ENCODE assay signal across 19 cellular contexts in the genomic region with DNA sequence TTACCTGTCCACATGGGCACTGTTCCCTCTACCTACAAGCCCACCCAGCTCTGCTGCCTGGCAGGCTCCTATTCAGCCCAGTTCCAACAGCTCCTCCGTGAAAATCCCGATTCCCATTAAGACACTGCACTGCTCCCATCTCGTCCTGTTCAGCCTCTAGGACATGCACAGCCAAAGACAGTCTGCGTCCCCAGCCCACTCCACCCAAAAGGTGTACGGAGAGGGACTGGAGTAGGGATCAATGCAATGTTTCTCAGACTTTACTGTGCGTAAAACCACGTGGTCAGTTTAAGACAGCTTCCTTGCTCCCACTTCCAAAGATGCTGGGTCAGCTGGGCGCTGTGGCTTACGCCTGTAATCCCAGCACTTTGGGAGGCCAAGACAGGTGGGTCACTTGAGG. TPM values are rescaled to one million over a fixed set of nuclear protein-coding genes. Genes with fewer than 3 reads are reported as not detected.
A peak's percentile ranks its signal among the peaks of the same experiment; 100 is the strongest.
DNase-seq lines count a peak whose midpoint lies in the region; ATAC-seq, FAIRE-seq and TF ChIP-seq lines count a peak whose summit lies in the region.
"Had no signal": no experiment of that assay in that cellular context is flagged by ENCODE, and none has a peak within 500 bp of the region (broad histone marks: within the 10 kb centered on the region; RNA-seq: fewer than 3 reads in every experiment).

No MANE protein-coding gene starts in this region.

- peak overlapping the region; percentile 78 for H3K4me2 ChIP-seq in GM23338
- H3K4me2 ChIP-seq in astrocyte (ENCODE audit: low read length), result no peak overlapping the region
- H3K4me2 ChIP-seq in keratinocyte (ENCODE audit: control insufficient read depth, extremely low read depth, insufficient read depth, low read depth, low read length), result peak overlapping the region; percentile 47

- H3K9me3 Mint-ChIP-seq in GM23338 (no peaks in the 10 kb centered on the region), astrocyte (ENCODE audit: unreplicated experiment) (no peaks in the 10 kb centered on the region)
- H3K9me3 Mint-ChIP-seq in stimulated activated memory B cell treated with anti-CD40 and anti-IgM and Interleukin-4, amounts not matched to agents 10 μg/mL and 1 μg/mL and 100 μg/mL, for 72 hours, result peaks cover 5% of the 10 kb centered on the region

- H3K9me2 ChIP-seq in GM23338 (ENCODE audit: insufficient read depth), result no peaks in the 10 kb centered on the region

- H3K27me3 Mint-ChIP-seq in GM23338 (ENCODE audit: insufficient read depth, low read depth, poor library complexity) (peaks cover 18% of the 10 kb centered on the region), astrocyte (ENCODE audit: low read depth, unreplicated experiment) (no peaks in the 10 kb centered on the region)
- no peaks in the 10 kb centered on the region for H3K27me3 Mint-ChIP-seq in stimulated activated memory B cell treated with anti-CD40 and anti-IgM and Interleukin-4, amounts not matched to agents 10 μg/mL and 1 μg/mL and 100 μg/mL, for 72 hours

- H3K36me3 ChIP-seq in GM23338 (ENCODE audit: insufficient read depth) (no peaks in the 10 kb centered on the region; the same call in 1 of the 2 replicates), astrocyte (ENCODE audit: insufficient read depth, low read length) (no peaks in the 10 kb centered on the region), keratinocyte (ENCODE audit: control insufficient read depth in 2 of 2, extremely low read depth in 1 of 2, insufficient read depth in 2 of 2, low read length in 2 of 2) (peaks cover 0 to 4% of the 10 kb centered on the region in 2 experiments), stomach smooth muscle (ENCODE audit: control insufficient read depth in 2 of 2, insufficient read depth in 2 of 2, low read length in 2 of 2) (no peaks in the 10 kb centered on the region)
- H3K36me3 ChIP-seq: MG63 had no signal

- H3K79me2 ChIP-seq in GM23338 (replicated peaks; ENCODE audit: insufficient read depth), result peaks cover 89% of the 10 kb centered on the region
- no peaks in the 10 kb centered on the region for H3K79me2 ChIP-seq in astrocyte (ENCODE audit: insufficient read depth, low read length)
- H3K79me2 ChIP-seq in keratinocyte (ENCODE audit: control insufficient read depth, insufficient read depth, low read length), result peaks cover 45% of the 10 kb centered on the region

- H3K27me3 ChIP-seq in GM23338 (ENCODE audit: insufficient read depth) (no peaks in the 10 kb centered on the region), astrocyte (ENCODE audit: insufficient read depth, low read length) (no peaks in the 10 kb centered on the region), keratinocyte (ENCODE audit: control insufficient read depth, extremely low read depth, insufficient read depth, low read length) (no peaks in the 10 kb centered on the region), stomach smooth muscle (ENCODE audit: control insufficient read depth in 1 of 2, insufficient read depth in 2 of 2, low read length in 2 of 2) (no peaks in the 10 kb centered on the region)
- H3K27me3 ChIP-seq: MG63 had no signal

- H3K4me3 ChIP-seq in GM23338, result no peak overlapping the region
- no peak overlapping the region for H3K4me3 ChIP-seq in astrocyte (ENCODE audit: insufficient read depth, low read depth, low read length)
- H3K4me3 ChIP-seq in keratinocyte (ENCODE audit: control insufficient read depth in 2 of 3, extremely low read depth in 1 of 3, insufficient read depth in 2 of 3, low read depth in 1 of 3, low read length in 3 of 3), result no peak overlapping the region
- no peak overlapping the region for H3K4me3 ChIP-seq in stomach smooth muscle (ENCODE audit: low read length in 2 of 2)
- H3K4me3 ChIP-seq: MG63 had no signal

- H3K36me3 Mint-ChIP-seq in GM23338 (ENCODE audit: low read depth), result peaks cover 39% of the 10 kb centered on the region
- H3K36me3 Mint-ChIP-seq in astrocyte (ENCODE audit: low read depth, unreplicated experiment), result peaks cover under 1% of the 10 kb centered on the region
- no peaks in the 10 kb centered on the region for H3K36me3 Mint-ChIP-seq in stimulated activated memory B cell treated with anti-CD40 and anti-IgM and Interleukin-4, amounts not matched to agents 10 μg/mL and 1 μg/mL and 100 μg/mL, for 72 hours

- no peak for ATAC-seq in GM23338
- no peak for ATAC-seq in stimulated activated memory B cell treated with anti-CD40 and anti-IgM and Interleukin-4, amounts not matched to agents 10 μg/mL and 1 μg/mL and 100 μg/mL, for 72 hours
- no peak for ATAC-seq in GM21390 (IDR thresholded peaks at IDR 0.05; ENCODE audit: unreplicated experiment)

- H2AFZ ChIP-seq in GM23338 (no peak overlapping the region), astrocyte (ENCODE audit: low read depth, low read length) (no peak overlapping the region), keratinocyte (ENCODE audit: control insufficient read depth, low read length) (no peak overlapping the region)

- peaks cover 24% of the 10 kb centered on the region for H3F3A ChIP-seq in GM23338 (replicated peaks; ENCODE audit: low read depth)

- H3K9ac ChIP-seq in astrocyte (ENCODE audit: low read length), result no peak overlapping the region
- H3K9ac ChIP-seq in keratinocyte (ENCODE audit: control insufficient read depth, extremely low read depth, insufficient read depth, low read length), result no peak overlapping the region
- no peak overlapping the region for H3K9ac ChIP-seq in stomach smooth muscle (ENCODE audit: low read length in 2 of 2)

- H3K4me3 Mint-ChIP-seq in GM23338 (peak overlapping the region; percentile 53), astrocyte (ENCODE audit: unreplicated experiment) (no peak overlapping the region)
- H3K4me3 Mint-ChIP-seq in stimulated activated memory B cell treated with anti-CD40 and anti-IgM and Interleukin-4, amounts not matched to agents 10 μg/mL and 1 μg/mL and 100 μg/mL, for 72 hours, result no peak overlapping the region

- H3K4me1 ChIP-seq in GM23338 (ENCODE audit: insufficient read depth) (peaks cover 80% of the 10 kb centered on the region), astrocyte (ENCODE audit: insufficient read depth, low read length) (no peaks in the 10 kb centered on the region), keratinocyte (ENCODE audit: control insufficient read depth, extremely low read depth, insufficient read depth, low read length) (peaks cover 69% of the 10 kb centered on the region), stomach smooth muscle (ENCODE audit: control insufficient read depth, insufficient read depth, low read length) (peaks cover 49% of the 10 kb centered on the region)

- H4K20me1 ChIP-seq in GM23338 (replicated peaks; ENCODE audit: insufficient read depth), result peaks cover 62% of the 10 kb centered on the region
- no peaks in the 10 kb centered on the region for H4K20me1 ChIP-seq in astrocyte (ENCODE audit: insufficient read depth, low read length)
- H4K20me1 ChIP-seq in keratinocyte (ENCODE audit: control insufficient read depth, extremely low read depth, insufficient read depth, low read length), result no peaks in the 10 kb centered on the region

- dilution Hi-C loops in keratinocyte (cut with MboI; ENCODE audit: extremely low pct_ligation_motif_present, low sequenced_read_pairs), result no loop called here

- FAIRE-seq in astrocyte (lab: Jason Lieb, UNC) (no peak), keratinocyte (lab: Jason Lieb, UNC) (no peak)
- FAIRE-seq: GM12891, H54, RCC 7860 had no signal

- H3K27ac ChIP-seq in GM23338 (ENCODE audit: low read depth) (peak overlapping the region; percentile 98), astrocyte (ENCODE audit: low read depth, low read length) (no peak overlapping the region), keratinocyte (ENCODE audit: control insufficient read depth, insufficient read depth, low read length) (no peak overlapping the region), stomach smooth muscle (ENCODE audit: low read length) (peak overlapping the region; percentile 70)

- H3K27ac Mint-ChIP-seq in GM23338, result peak overlapping the region; percentile 96; the same call in 1 of the 2 replicates
- H3K27ac Mint-ChIP-seq in astrocyte (ENCODE audit: unreplicated experiment), result peak overlapping the region; percentile 35
- no peak overlapping the region for H3K27ac Mint-ChIP-seq in stimulated activated memory B cell treated with anti-CD40 and anti-IgM and Interleukin-4, amounts not matched to agents 10 μg/mL and 1 μg/mL and 100 μg/mL, for 72 hours

- no peaks in the 10 kb centered on the region for H3K9me3 ChIP-seq in astrocyte (ENCODE audit: insufficient read depth, low read depth, low read length)
- no peaks in the 10 kb centered on the region for H3K9me3 ChIP-seq in keratinocyte (ENCODE audit: control insufficient read depth, low read depth, low read length)
- no peaks in the 10 kb centered on the region for H3K9me3 ChIP-seq in stomach smooth muscle (ENCODE audit: control insufficient read depth in 2 of 2, low read length in 2 of 2)
- H3K9me3 ChIP-seq: MG63 had no signal

- DNase-seq in GM23338 (ENCODE audit: low spot score), result no peak
- DNase-seq in astrocyte (ENCODE audit: low read depth), result no peak
- no peak for DNase-seq in keratinocyte (ENCODE audit: low read depth, low spot score)
- no peak for DNase-seq in EL
- no peak for DNase-seq in UCSD-AML1 (lab: John Stamatoyannopoulos, UW; ENCODE audit: unreplicated experiment)
- DNase-seq: C1 segment of cervical spinal cord, DMS 273 treated with DMSO at 0.1 percent for 48 hours, GF-D8, MG63, NCI-H1092, NCI-H2107, NCI-H226, Right ventricle myocardium superior had no signal

- H3K4me1 Mint-ChIP-seq in GM23338 (peaks cover 87% of the 10 kb centered on the region), astrocyte (ENCODE audit: low read depth, unreplicated experiment) (peaks cover 36% of the 10 kb centered on the region)
- H3K4me1 Mint-ChIP-seq in stimulated activated memory B cell treated with anti-CD40 and anti-IgM and Interleukin-4, amounts not matched to agents 10 μg/mL and 1 μg/mL and 100 μg/mL, for 72 hours, result no peaks in the 10 kb centered on the region

- TF ChIP-seq CTCF in GM23338 (conservative IDR thresholded peaks at IDR 0.05; ENCODE audit: low read depth in 2 of 2) (no peak), astrocyte (IDR thresholded peaks at IDR 0.05; ENCODE audit: insufficient read depth, low read depth, low read length) (no peak), keratinocyte (optimal IDR thresholded peaks at IDR 0.05 in 1 of 3, IDR thresholded peaks at IDR 0.05 in 1 of 3, conservative IDR thresholded peaks at IDR 0.05 in 1 of 3; ENCODE audit: extremely low read depth in 1 of 3, insufficient read depth in 2 of 3, low read length in 3 of 3) (no peak)

- peaks cover 6% of the 10 kb centered on the region for H3K9me1 ChIP-seq in keratinocyte (ENCODE audit: control insufficient read depth, extremely low read depth, insufficient read depth, low read length)

RNA-seq across cellular contexts. Expression of gene FGFR2, which starts 19.9 kb away (rescaled TPM):
- total RNA-seq in GM23338 (2014; rRNA removed; shearing (Covaris generic)), result 82.5 and 106 TPM in 2 replicates
- polyA plus RNA-seq in GM23338 (2016; fragmentation: Nextera tagmentation; extraction: Ambion mirVana), result 31.1 and 32.3 TPM in 2 replicates
- 10.6 and 11.8 TPM in 2 replicates for total RNA-seq in astrocyte
- 12.8 to 23.9 TPM (median 20.6 TPM) in 3 replicates for polyA plus RNA-seq in keratinocyte
- 6.3 TPM for polyA plus RNA-seq in keratinocyte (2011; ENCODE audit: low read depth)
- polyA plus RNA-seq in keratinocyte (2011; cell fraction: cytosol; rRNA removed), result 8.7 and 11.5 TPM in 2 replicates
- 32.6 and 34.4 TPM in 2 replicates for polyA plus RNA-seq in keratinocyte (2011; cell fraction: nucleus; rRNA removed)
- 9.7 and 18.6 TPM in 2 replicates for polyA plus RNA-seq in keratinocyte (2012; ENCODE audit: low replicate concordance)
- 23.8 to 54.9 TPM (median 29.1 TPM) in 3 replicates for polyA minus RNA-seq in keratinocyte
- polyA minus RNA-seq in keratinocyte (2011; cell fraction: cytosol; rRNA and poly(A)+ RNA removed), result 15.2 TPM
- polyA minus RNA-seq in keratinocyte (2011; cell fraction: nucleus; rRNA and poly(A)+ RNA removed), result 30.7 and 43.7 TPM in 2 replicates

Comparison
In these comparisons a context has a peak if more than half of its experiments do, and no peak if none do; other contexts are left out.
1. H3K27ac ChIP-seq: peak in GM23338 (single experiment) and stomach smooth muscle (single experiment); none in astrocyte (single experiment) and keratinocyte (single experiment).